In the genomic region with DNA sequence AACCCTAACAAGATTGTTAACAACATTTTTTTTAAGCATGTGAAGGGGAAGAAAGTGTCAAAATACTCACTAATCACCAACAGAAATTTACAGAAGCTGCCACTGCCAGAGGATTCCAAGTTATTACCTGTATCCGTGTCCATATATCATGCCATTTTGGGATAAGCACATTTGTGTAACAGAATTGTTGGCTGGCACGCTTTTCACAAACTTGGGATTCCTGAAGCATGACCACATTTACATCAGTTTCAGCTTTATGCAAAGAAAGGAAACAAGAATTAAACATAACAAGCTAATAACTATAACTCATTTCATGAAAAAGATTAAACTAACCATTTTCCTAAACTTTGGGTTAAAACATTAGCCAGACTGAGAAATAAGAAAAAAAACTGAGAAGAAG, we compare ENCODE assay signal across 1 cellular context.
TF ChIP-seq lines count a peak whose summit lies in the region.

No MANE protein-coding gene starts in this region.

TF ChIP-seq in IMR-90, 13 proteins besides CTCF, POLR2A, EP300 and RAD21:
- TF ChIP-seq CHD1 (IDR thresholded peaks at IDR 0.05; ENCODE audit: low read depth, low read length), result no peak
- TF ChIP-seq MXI1 (IDR thresholded peaks at IDR 0.05; ENCODE audit: borderline replicate concordance, low read depth, low read length), result no peak
- TF ChIP-seq RFX5 (IDR thresholded peaks at IDR 0.05; ENCODE audit: low read depth, low read length), result no peak
- no peak for TF ChIP-seq FOS (IDR thresholded peaks at IDR 0.05; ENCODE audit: low read depth, low read length)
- TF ChIP-seq BHLHE40 (IDR thresholded peaks at IDR 0.05; ENCODE audit: low read depth, low read length), result no peak; the same call in 1 of the 2 replicates
- TF ChIP-seq RCOR1 (IDR thresholded peaks at IDR 0.05; ENCODE audit: insufficient replicate concordance, low read length), result no peak
- no peak for TF ChIP-seq SMC3 (IDR thresholded peaks at IDR 0.05; ENCODE audit: low read depth, low read length)
- no peak for TF ChIP-seq ELK1 (IDR thresholded peaks at IDR 0.05; ENCODE audit: borderline replicate concordance, low read depth, low read length)
- no peak for TF ChIP-seq CEBPB (IDR thresholded peaks at IDR 0.05; ENCODE audit: low read depth, low read length)
- TF ChIP-seq NFE2L2 (IDR thresholded peaks at IDR 0.05; ENCODE audit: low read depth, low read length), result no peak
- TF ChIP-seq, protein P1, sequence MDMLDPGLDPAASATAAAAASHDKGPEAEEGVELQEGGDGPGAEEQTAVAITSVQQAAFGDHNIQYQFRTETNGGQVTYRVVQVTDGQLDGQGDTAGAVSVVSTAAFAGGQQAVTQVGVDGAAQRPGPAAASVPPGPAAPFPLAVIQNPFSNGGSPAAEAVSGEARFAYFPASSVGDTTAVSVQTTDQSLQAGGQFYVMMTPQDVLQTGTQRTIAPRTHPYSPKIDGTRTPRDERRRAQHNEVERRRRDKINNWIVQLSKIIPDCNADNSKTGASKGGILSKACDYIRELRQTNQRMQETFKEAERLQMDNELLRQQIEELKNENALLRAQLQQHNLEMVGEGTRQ (IDR thresholded peaks at IDR 0.05; ENCODE audit: low read depth, low read length), result no peak
- no peak for TF ChIP-seq MAZ (IDR thresholded peaks at IDR 0.05; ENCODE audit: borderline replicate concordance, low read depth, low read length)
- TF ChIP-seq MAFK (IDR thresholded peaks at IDR 0.05; ENCODE audit: low read depth, low read length), result no peak
